1 cellular context compared by ENCODE assay signal in the genomic region with DNA sequence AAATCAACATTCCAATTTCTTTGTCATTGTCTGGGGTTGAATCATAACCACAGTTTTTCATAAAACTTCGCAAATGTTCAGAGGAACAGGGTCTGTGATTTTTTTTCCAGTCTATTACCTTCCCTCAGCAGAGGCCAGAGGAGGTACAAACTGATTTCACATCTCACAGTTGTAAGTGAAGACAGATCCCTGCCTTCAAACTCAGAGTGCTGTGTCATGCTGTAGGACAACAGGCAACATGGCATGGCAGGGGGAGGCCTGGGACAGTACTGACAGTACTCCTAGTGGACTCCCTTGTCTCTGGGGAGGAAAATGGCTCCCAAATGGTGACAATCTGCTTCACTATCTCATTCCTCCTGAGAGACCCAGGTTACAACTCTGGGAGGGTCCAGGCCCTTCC.
TF ChIP-seq lines count a peak whose summit lies in the region.

No MANE protein-coding gene starts in this region.

TF ChIP-seq in GM23338, 12 proteins besides CTCF, POLR2A, EP300 and RAD21:
- no peak for TF ChIP-seq ZNF462 (CRISPR knock-in tag; IDR thresholded peaks at IDR 0.05)
- no peak for TF ChIP-seq ZNF331 (CRISPR knock-in tag; IDR thresholded peaks at IDR 0.05; ENCODE audit: low read depth)
- no peak for TF ChIP-seq EZH2 (IDR thresholded peaks at IDR 0.05; ENCODE audit: low read depth, unreplicated experiment)
- TF ChIP-seq POLR2AphosphoS5 (IDR thresholded peaks at IDR 0.05; ENCODE audit: low read depth), result no peak
- TF ChIP-seq EZH2phosphoT487 (IDR thresholded peaks at IDR 0.05; ENCODE audit: unreplicated experiment), result no peak
- TF ChIP-seq CREB1 (CRISPR knock-in tag; IDR thresholded peaks at IDR 0.05; ENCODE audit: low read depth), result no peak
- TF ChIP-seq ZNF114 (CRISPR knock-in tag; IDR thresholded peaks at IDR 0.05), result no peak
- no peak for TF ChIP-seq JUNB (IDR thresholded peaks at IDR 0.05; ENCODE audit: unreplicated experiment)
- TF ChIP-seq, protein P1, sequence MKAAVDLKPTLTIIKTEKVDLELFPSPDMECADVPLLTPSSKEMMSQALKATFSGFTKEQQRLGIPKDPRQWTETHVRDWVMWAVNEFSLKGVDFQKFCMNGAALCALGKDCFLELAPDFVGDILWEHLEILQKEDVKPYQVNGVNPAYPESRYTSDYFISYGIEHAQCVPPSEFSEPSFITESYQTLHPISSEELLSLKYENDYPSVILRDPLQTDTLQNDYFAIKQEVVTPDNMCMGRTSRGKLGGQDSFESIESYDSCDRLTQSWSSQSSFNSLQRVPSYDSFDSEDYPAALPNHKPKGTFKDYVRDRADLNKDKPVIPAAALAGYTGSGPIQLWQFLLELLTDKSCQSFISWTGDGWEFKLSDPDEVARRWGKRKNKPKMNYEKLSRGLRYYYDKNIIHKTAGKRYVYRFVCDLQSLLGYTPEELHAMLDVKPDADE (IDR thresholded peaks at IDR 0.05), result no peak
- TF ChIP-seq REST (IDR thresholded peaks at IDR 0.05; ENCODE audit: unreplicated experiment), result no peak
- TF ChIP-seq NANOG (IDR thresholded peaks at IDR 0.05; ENCODE audit: borderline replicate concordance), result no peak
- TF ChIP-seq STAT1 (IDR thresholded peaks at IDR 0.05; ENCODE audit: unreplicated experiment), result no peak
TF ChIP-seq in GM23338: peak in this region for 0.
